20 cellular contexts compared by ENCODE assay signal in genomic region chr1:26971590-26971989, GRCh38. TPM values are rescaled to one million over a fixed set of nuclear protein-coding genes. Genes with fewer than 3 reads are reported as not detected.
DNase-seq lines count a peak whose midpoint lies in the region; ATAC-seq, FAIRE-seq and TF ChIP-seq lines count a peak whose summit lies in the region.
"Had no signal": no experiment of that assay in that cellular context is flagged by ENCODE, and none has a peak within 500 bp of the region (broad histone marks: within the 10 kb centered on the region; RNA-seq: fewer than 3 reads in every experiment).

No MANE protein-coding gene starts in this region.

- in situ Hi-C loops in HepG2 (cut with HindIII; ENCODE audit: extremely low pct_ligation_motif_present, low pct_unique_long_range_greater_than_20kb): no loop called here

- peak overlapping the region; percentile 70 for H3K4me2 ChIP-seq in HepG2 (ENCODE audit: low read depth, low read length)

- H3K36me3 ChIP-seq in HepG2 (replicated peaks in 1 of 2; ENCODE audit: control insufficient read depth in 1 of 2, insufficient read depth in 2 of 2, low read length in 2 of 2) (no peaks in the 10 kb centered on the region), right lobe of liver (no peaks in the 10 kb centered on the region), esophagus squamous epithelium (no peaks in the 10 kb centered on the region)
- H3K36me3 ChIP-seq: BE2C, HAP-1 had no signal

- no peaks in the 10 kb centered on the region for H3K9me3 ChIP-seq in HepG2 (ENCODE audit: low read length)
- H3K9me3 ChIP-seq in right lobe of liver: no peaks in the 10 kb centered on the region
- no peaks in the 10 kb centered on the region for H3K9me3 ChIP-seq in esophagus squamous epithelium
- H3K9me3 ChIP-seq: BE2C, Caco-2, HAP-1 had no signal

- intact Hi-C loops in HepG2 (cut with micrococcal nuclease; ENCODE audit: unreplicated experiment): no loop called here
- intact Hi-C loops in right lobe of liver (cut with DNase I): no loop called here
- intact Hi-C loops in esophagus squamous epithelium (cut with DNase I): no loop called here

- 20% methylated on average over 3 of the region's 3 CpGs for WGBS in HepG2 (ENCODE audit: low lambda C conversion rate)
- no CpG with 5 or more reads among the region's 3 CpGs for WGBS in right lobe of liver (ENCODE audit: insufficient coverage, low coverage, low lambda C conversion rate, missing lambda C conversion rate)
- 72 to 82% methylated on average over 2 to 3 of the region's 3 CpGs for WGBS in esophagus squamous epithelium, 2 donors

- TF ChIP-seq EP300 in HepG2 (IDR thresholded peaks at IDR 0.05; ENCODE audit: low read depth in 2 of 2, low read length in 2 of 2): no peak
- no peak for TF ChIP-seq EP300 in HepG2 (CRISPR knock-in tag; IDR thresholded peaks at IDR 0.05; ENCODE audit: borderline replicate concordance)

- peaks cover 77% of the 10 kb centered on the region for H3K4me1 ChIP-seq in HepG2 (ENCODE audit: insufficient read depth, low read length)
- H3K4me1 ChIP-seq in right lobe of liver: peaks cover 0 to 2% (median 0%) of the 10 kb centered on the region in 4 donors
- H3K4me1 ChIP-seq in esophagus squamous epithelium: peaks cover 7 to 52% (median 16%) of the 10 kb centered on the region in 3 donors
- H3K4me1 ChIP-seq: BE2C, HAP-1 had no signal

- H3K9ac ChIP-seq in HepG2 (ENCODE audit: insufficient read depth, low read depth, low read length): no peak overlapping the region

- no peaks in the 10 kb centered on the region for H3K79me2 ChIP-seq in HepG2 (ENCODE audit: insufficient read depth, low read length)

- H4K20me1 ChIP-seq in HepG2 (ENCODE audit: insufficient read depth, low read length): no peaks in the 10 kb centered on the region

- POLR2A ChIA-PET in HepG2 (lab: Yijun Ruan, JAX): interaction anchor here (1.0 to 1.3 kb wide), 6 partner anchors 20 to 71 kb away, joined by 3 to 9 read pairs (median 6); partner anchors contain the start of genes GPATCH3, NR0B2 and TRNP1

- ATAC-seq in HepG2 (no peak), right lobe of liver (no peak), GM21619 (IDR thresholded peaks at IDR 0.05; ENCODE audit: unreplicated experiment) (no peak)
- ATAC-seq: T-cell had no signal

- CTCF ChIA-PET in HepG2 (lab: Yijun Ruan, JAX; ENCODE audit: low intra/inter-chr PET ratio, low total read pairs): no interaction called here

- no peak overlapping the region for H3K27ac ChIP-seq in HepG2 (ENCODE audit: extremely low read length, insufficient read depth, low read length)
- H3K27ac ChIP-seq in right lobe of liver: no peak overlapping the region
- H3K27ac ChIP-seq in esophagus squamous epithelium: peak overlapping the region; percentile 28 to 85 (median 65)

- H3K4me3 ChIP-seq in HepG2 (replicated peaks in 1 of 3; ENCODE audit: insufficient read depth in 1 of 3, low read depth in 2 of 3, low read length in 3 of 3) (peak overlapping the region in 1 of 3 experiments; percentile 49; a peak in 1 of 6 replicates), right lobe of liver (no peak overlapping the region), esophagus squamous epithelium (no peak overlapping the region)
- H3K4me3 ChIP-seq: HAP-1 had no signal

- FAIRE-seq in HepG2 (lab: Jason Lieb, UNC): no peak

- TF ChIP-seq RAD21 in HepG2 (CRISPR knock-in tag; IDR thresholded peaks at IDR 0.05): no peak

- TF ChIP-seq CTCF in HepG2 (CRISPR knock-in tag; IDR thresholded peaks at IDR 0.05): no peak
- TF ChIP-seq CTCF in right lobe of liver (IDR thresholded peaks at IDR 0.05): no peak
- no peak for TF ChIP-seq CTCF in esophagus squamous epithelium (IDR thresholded peaks at IDR 0.05)

- H3K27me3 ChIP-seq in HepG2 (ENCODE audit: control insufficient read depth in 1 of 2, insufficient read depth in 2 of 2, low read length in 2 of 2) (0 out of 5 replicates have a peak, but pooled peaks cover 0 to 4% of the 10 kb centered on the region in 2 experiments), right lobe of liver (no peaks in the 10 kb centered on the region), esophagus squamous epithelium (peaks cover 0 to 30% (median 0%) of the 10 kb centered on the region in 4 donors)
- H3K27me3 ChIP-seq: BE2C had no signal

- TF ChIP-seq POLR2A in HepG2 (IDR thresholded peaks at IDR 0.05; ENCODE audit: insufficient read depth in 1 of 2, low read depth in 2 of 2, low read length in 2 of 2) (no peak), right lobe of liver (IDR thresholded peaks at IDR 0.05) (no peak), esophagus squamous epithelium (IDR thresholded peaks at IDR 0.05) (no peak)

- H2AFZ ChIP-seq in HepG2 (ENCODE audit: low read length): no peak overlapping the region

- no peak for DNase-seq in HepG2 (ENCODE audit: low spot score)
- no peak for DNase-seq in right lobe of liver
- no peak for DNase-seq in esophagus squamous epithelium (lab: John Stamatoyannopoulos, UW)
- no peak for DNase-seq in activated T-cell treated with anti-CD3 and anti-CD28 coated beads, Interleukin-2, amount 50 U/mL, for 48 hours
- no peak for DNase-seq in NCI-H2171 (lab: John Stamatoyannopoulos, UW)
- DNase-seq: 8988T; BE2C; CD4-positive, alpha-beta T cell; DMS79 treated with DMSO at 0.1 percent for 48 hours; KG1; NCI-H1105; NCI-H146; NCI-H2029; NCI-H345; NCI-H82; SIG-M5; T-cell had no signal

- BruUV-seq in HepG2 (replicated peaks; lab: Mats Ljungman, UMichigan): no TSS peak

RNA-seq across cellular contexts. Expression of gene KDF1, which starts 11.3 kb away (rescaled TPM):
- total RNA-seq in HepG2 (2016; rRNA removed; fragmentation: Illumina TruSeq; extraction: Trizol) (1.9 and 2.4 TPM in 2 replicates), right lobe of liver (1 to 10 TPM; 1.1 to 4.1 (median 2.5) TPM), esophagus squamous epithelium (10 to 100 TPM; 18.4 to 25.6 (median 19.6) TPM)
- 0.61 and 1.1 TPM in 2 replicates for total RNA-seq in HepG2 (2016; cell fraction: cytosol; rRNA removed; fragmentation: Illumina TruSeq; extraction: Trizol; ENCODE audit: low read depth)
- 1.6 and 2.1 TPM in 2 replicates for total RNA-seq in HepG2 (2016; cell fraction: insoluble cytoplasmic fraction; rRNA removed; fragmentation: Illumina TruSeq; extraction: Trizol)
- total RNA-seq in HepG2 (2016; cell fraction: membrane; rRNA removed; fragmentation: Illumina TruSeq; extraction: Trizol): 2.0 and 2.1 TPM in 2 replicates
- 0.75 and 1.1 TPM in 2 replicates for total RNA-seq in HepG2 (2016; cell fraction: nucleus; rRNA removed; fragmentation: Illumina TruSeq; extraction: Trizol)
- polyA plus RNA-seq in HepG2 (2011; rRNA removed): 4.9 and 7.4 TPM in 2 replicates
- polyA plus RNA-seq in HepG2 (2011; cell fraction: cytosol; rRNA removed): 4.3 and 6.8 TPM in 2 replicates
- polyA plus RNA-seq in HepG2 (2011; cell fraction: nucleus; rRNA removed): 5.9 and 7.2 TPM in 2 replicates
- 4.8 and 6.0 TPM in 2 replicates for polyA plus RNA-seq in HepG2 (2012)
- polyA plus RNA-seq in HepG2 (2016; cell fraction: cytosol; fragmentation: Illumina TruSeq; extraction: Trizol; ENCODE audit: low read depth): 0.87 and 0.94 TPM in 2 replicates
- 2.0 and 2.7 TPM in 2 replicates for polyA plus RNA-seq in HepG2 (2016; cell fraction: insoluble cytoplasmic fraction; fragmentation: Illumina TruSeq; extraction: Trizol; ENCODE audit: low read depth)
- 1.6 and 2.0 TPM in 2 replicates for polyA plus RNA-seq in HepG2 (2016; cell fraction: membrane; fragmentation: Illumina TruSeq; extraction: Trizol; ENCODE audit: low read depth)
- 2.9 and 3.3 TPM in 2 replicates for polyA plus RNA-seq in HepG2 (2016; cell fraction: nucleus; fragmentation: Illumina TruSeq; extraction: Trizol; ENCODE audit: insufficient read depth, low read depth)
- 12.8 TPM in 1 of 2 replicates, not detected in the other for polyA minus RNA-seq in HepG2 (2011; rRNA and poly(A)+ RNA removed; ENCODE audit: low replicate concordance)
- polyA minus RNA-seq in HepG2 (2011; cell fraction: cytosol; rRNA and poly(A)+ RNA removed): 4.2 and 4.4 TPM in 2 replicates
- polyA minus RNA-seq in HepG2 (2011; cell fraction: nucleus; rRNA and poly(A)+ RNA removed): 1.3 and 2.0 TPM in 2 replicates

RNA-seq across cellular contexts. Expression of gene TRNP1, which starts 21.9 kb away (rescaled TPM):
- total RNA-seq in HepG2 (2016; rRNA removed; fragmentation: Illumina TruSeq; extraction: Trizol): 35.6 and 42.0 TPM in 2 replicates
- 45.9 and 49.6 TPM in 2 replicates for total RNA-seq in HepG2 (2016; cell fraction: cytosol; rRNA removed; fragmentation: Illumina TruSeq; extraction: Trizol; ENCODE audit: low read depth)
- 32.9 and 43.5 TPM in 2 replicates for total RNA-seq in HepG2 (2016; cell fraction: insoluble cytoplasmic fraction; rRNA removed; fragmentation: Illumina TruSeq; extraction: Trizol)
- total RNA-seq in HepG2 (2016; cell fraction: membrane; rRNA removed; fragmentation: Illumina TruSeq; extraction: Trizol): 78.4 and 79.4 TPM in 2 replicates
- 20.2 and 26.8 TPM in 2 replicates for total RNA-seq in HepG2 (2016; cell fraction: nucleus; rRNA removed; fragmentation: Illumina TruSeq; extraction: Trizol)
- polyA plus RNA-seq in HepG2 (2011; rRNA removed): 158 and 166 TPM in 2 replicates
- 196 and 254 TPM in 2 replicates for polyA plus RNA-seq in HepG2 (2011; cell fraction: cytosol; rRNA removed)
- 52.2 and 66.1 TPM in 2 replicates for polyA plus RNA-seq in HepG2 (2011; cell fraction: nucleus; rRNA removed)
- polyA plus RNA-seq in HepG2 (2012): 56.7 and 66.7 TPM in 2 replicates
- polyA plus RNA-seq in HepG2 (2016; cell fraction: cytosol; fragmentation: Illumina TruSeq; extraction: Trizol; ENCODE audit: low read depth): 79.2 and 85.4 TPM in 2 replicates
- 57.7 and 57.9 TPM in 2 replicates for polyA plus RNA-seq in HepG2 (2016; cell fraction: insoluble cytoplasmic fraction; fragmentation: Illumina TruSeq; extraction: Trizol; ENCODE audit: low read depth)
- 101 and 110 TPM in 2 replicates for polyA plus RNA-seq in HepG2 (2016; cell fraction: membrane; fragmentation: Illumina TruSeq; extraction: Trizol; ENCODE audit: low read depth)
- 41.5 and 46.3 TPM in 2 replicates for polyA plus RNA-seq in HepG2 (2016; cell fraction: nucleus; fragmentation: Illumina TruSeq; extraction: Trizol; ENCODE audit: insufficient read depth, low read depth)
- polyA minus RNA-seq in HepG2 (2011; rRNA and poly(A)+ RNA removed; ENCODE audit: low replicate concordance): 0.21 and 97.7 TPM in 2 replicates
- 44.5 and 48.8 TPM in 2 replicates for polyA minus RNA-seq in HepG2 (2011; cell fraction: cytosol; rRNA and poly(A)+ RNA removed)
- polyA minus RNA-seq in HepG2 (2011; cell fraction: nucleus; rRNA and poly(A)+ RNA removed): 41.1 and 55.3 TPM in 2 replicates
- 10 to 100 TPM in 2 of 6 experiments, 1 to 10 TPM in 4; 2.0 to 24.8 (median 6.7) TPM for total RNA-seq in right lobe of liver
- total RNA-seq in esophagus squamous epithelium: 100 to 1,000 TPM in 1 of 4 donors, 10 to 100 TPM in 3; 26.9 to 208 (median 64.5) TPM

RNA-seq across cellular contexts. Expression of gene TENT5B, which starts 41.1 kb away (rescaled TPM):
- total RNA-seq in HepG2 (2016; rRNA removed; fragmentation: Illumina TruSeq; extraction: Trizol) (0.62 and 0.88 TPM in 2 replicates), right lobe of liver (under 1 TPM in 4 of 6 experiments, not detected in 2; 0.11 to 0.49 (median 0.29) TPM), esophagus squamous epithelium (100 to 1,000 TPM in 3 of 4 donors, 10 to 100 TPM in 1; 76.9 to 263 (median 112) TPM)
- 0.35 and 0.40 TPM in 2 replicates for total RNA-seq in HepG2 (2016; cell fraction: cytosol; rRNA removed; fragmentation: Illumina TruSeq; extraction: Trizol; ENCODE audit: low read depth)
- 0.42 and 0.65 TPM in 2 replicates for total RNA-seq in HepG2 (2016; cell fraction: insoluble cytoplasmic fraction; rRNA removed; fragmentation: Illumina TruSeq; extraction: Trizol)
- total RNA-seq in HepG2 (2016; cell fraction: membrane; rRNA removed; fragmentation: Illumina TruSeq; extraction: Trizol): 0.52 and 0.53 TPM in 2 replicates
- total RNA-seq in HepG2 (2016; cell fraction: nucleus; rRNA removed; fragmentation: Illumina TruSeq; extraction: Trizol): 0.38 and 0.71 TPM in 2 replicates
- 0.13 and 0.22 TPM in 2 replicates for polyA plus RNA-seq in HepG2 (2011; rRNA removed)
- 0.13 and 0.24 TPM in 2 replicates for polyA plus RNA-seq in HepG2 (2011; cell fraction: cytosol; rRNA removed)
- 0.12 and 0.23 TPM in 2 replicates for polyA plus RNA-seq in HepG2 (2011; cell fraction: nucleus; rRNA removed)
- polyA plus RNA-seq in HepG2 (2012): 0.16 TPM in 1 of 2 replicates, not detected in the other
- 0.12 and 0.17 TPM in 2 replicates for polyA plus RNA-seq in HepG2 (2016; cell fraction: cytosol; fragmentation: Illumina TruSeq; extraction: Trizol; ENCODE audit: low read depth)
- 0.46 and 0.58 TPM in 2 replicates for polyA plus RNA-seq in HepG2 (2016; cell fraction: insoluble cytoplasmic fraction; fragmentation: Illumina TruSeq; extraction: Trizol; ENCODE audit: low read depth)
- polyA plus RNA-seq in HepG2 (2016; cell fraction: membrane; fragmentation: Illumina TruSeq; extraction: Trizol; ENCODE audit: low read depth): 0.20 and 0.32 TPM in 2 replicates
- 0.37 and 0.77 TPM in 2 replicates for polyA plus RNA-seq in HepG2 (2016; cell fraction: nucleus; fragmentation: Illumina TruSeq; extraction: Trizol; ENCODE audit: insufficient read depth, low read depth)
- 0.96 and 5.4 TPM in 2 replicates for polyA minus RNA-seq in HepG2 (2011; rRNA and poly(A)+ RNA removed; ENCODE audit: low replicate concordance)
- polyA minus RNA-seq in HepG2 (2011; cell fraction: cytosol; rRNA and poly(A)+ RNA removed): not detected in 2 replicates
- polyA minus RNA-seq in HepG2 (2011; cell fraction: nucleus; rRNA and poly(A)+ RNA removed): 0.37 and 0.39 TPM in 2 replicates
- total RNA-seq: CD4-positive, alpha-beta T cell had no signal

RNA-seq across cellular contexts. Expression of gene NUDC, which starts 50.0 kb away (rescaled TPM):
- total RNA-seq in HepG2 (2016; rRNA removed; fragmentation: Illumina TruSeq; extraction: Trizol) (104 and 126 TPM in 2 replicates), right lobe of liver (10 to 100 TPM; 40.9 to 60.8 (median 48.4) TPM), esophagus squamous epithelium (10 to 100 TPM; 45.2 to 50.3 (median 46.1) TPM)
- total RNA-seq in HepG2 (2016; cell fraction: cytosol; rRNA removed; fragmentation: Illumina TruSeq; extraction: Trizol; ENCODE audit: low read depth): 35.7 TPM in 2 replicates
- total RNA-seq in HepG2 (2016; cell fraction: insoluble cytoplasmic fraction; rRNA removed; fragmentation: Illumina TruSeq; extraction: Trizol): 105 and 106 TPM in 2 replicates
- total RNA-seq in HepG2 (2016; cell fraction: membrane; rRNA removed; fragmentation: Illumina TruSeq; extraction: Trizol): 36.4 and 37.7 TPM in 2 replicates
- total RNA-seq in HepG2 (2016; cell fraction: nucleus; rRNA removed; fragmentation: Illumina TruSeq; extraction: Trizol): 45.3 and 49.3 TPM in 2 replicates
- polyA plus RNA-seq in HepG2 (2011; rRNA removed): 34.7 and 41.0 TPM in 2 replicates
- polyA plus RNA-seq in HepG2 (2011; cell fraction: cytosol; rRNA removed): 35.9 and 39.4 TPM in 2 replicates
- 28.6 and 31.4 TPM in 2 replicates for polyA plus RNA-seq in HepG2 (2011; cell fraction: nucleus; rRNA removed)
- 88.2 and 90.3 TPM in 2 replicates for polyA plus RNA-seq in HepG2 (2012)
- 25.8 and 26.9 TPM in 2 replicates for polyA plus RNA-seq in HepG2 (2016; cell fraction: cytosol; fragmentation: Illumina TruSeq; extraction: Trizol; ENCODE audit: low read depth)
- polyA plus RNA-seq in HepG2 (2016; cell fraction: insoluble cytoplasmic fraction; fragmentation: Illumina TruSeq; extraction: Trizol; ENCODE audit: low read depth): 192 and 219 TPM in 2 replicates
- 34.2 and 35.5 TPM in 2 replicates for polyA plus RNA-seq in HepG2 (2016; cell fraction: membrane; fragmentation: Illumina TruSeq; extraction: Trizol; ENCODE audit: low read depth)
- 129 and 135 TPM in 2 replicates for polyA plus RNA-seq in HepG2 (2016; cell fraction: nucleus; fragmentation: Illumina TruSeq; extraction: Trizol; ENCODE audit: insufficient read depth, low read depth)
- polyA minus RNA-seq in HepG2 (2011; rRNA and poly(A)+ RNA removed; ENCODE audit: low replicate concordance): 24.1 and 33.6 TPM in 2 replicates
- 34.1 and 35.1 TPM in 2 replicates for polyA minus RNA-seq in HepG2 (2011; cell fraction: cytosol; rRNA and poly(A)+ RNA removed)
- 20.3 and 24.9 TPM in 2 replicates for polyA minus RNA-seq in HepG2 (2011; cell fraction: nucleus; rRNA and poly(A)+ RNA removed)

RNA-seq across cellular contexts. Expression of gene NR0B2, which starts 57.8 kb away (rescaled TPM):
- total RNA-seq in HepG2 (2016; rRNA removed; fragmentation: Illumina TruSeq; extraction: Trizol) (71.6 and 72.5 TPM in 2 replicates), right lobe of liver (10 to 100 TPM; 25.6 to 69.6 (median 43.0) TPM), esophagus squamous epithelium (not detected)
- 32.2 and 34.7 TPM in 2 replicates for total RNA-seq in HepG2 (2016; cell fraction: cytosol; rRNA removed; fragmentation: Illumina TruSeq; extraction: Trizol; ENCODE audit: low read depth)
- total RNA-seq in HepG2 (2016; cell fraction: insoluble cytoplasmic fraction; rRNA removed; fragmentation: Illumina TruSeq; extraction: Trizol): 72.9 and 77.8 TPM in 2 replicates
- total RNA-seq in HepG2 (2016; cell fraction: membrane; rRNA removed; fragmentation: Illumina TruSeq; extraction: Trizol): 42.2 and 44.8 TPM in 2 replicates
- 49.1 and 51.4 TPM in 2 replicates for total RNA-seq in HepG2 (2016; cell fraction: nucleus; rRNA removed; fragmentation: Illumina TruSeq; extraction: Trizol)
- polyA plus RNA-seq in HepG2 (2011; rRNA removed): 133 and 203 TPM in 2 replicates
- polyA plus RNA-seq in HepG2 (2011; cell fraction: cytosol; rRNA removed): 120 and 167 TPM in 2 replicates
- polyA plus RNA-seq in HepG2 (2011; cell fraction: nucleus; rRNA removed): 160 and 185 TPM in 2 replicates
- 94.7 and 125 TPM in 2 replicates for polyA plus RNA-seq in HepG2 (2012)
- 14.5 and 14.6 TPM in 2 replicates for polyA plus RNA-seq in HepG2 (2016; cell fraction: cytosol; fragmentation: Illumina TruSeq; extraction: Trizol; ENCODE audit: low read depth)
- 86.2 and 93.6 TPM in 2 replicates for polyA plus RNA-seq in HepG2 (2016; cell fraction: insoluble cytoplasmic fraction; fragmentation: Illumina TruSeq; extraction: Trizol; ENCODE audit: low read depth)
- polyA plus RNA-seq in HepG2 (2016; cell fraction: membrane; fragmentation: Illumina TruSeq; extraction: Trizol; ENCODE audit: low read depth): 17.4 and 19.6 TPM in 2 replicates
- 81.0 and 96.9 TPM in 2 replicates for polyA plus RNA-seq in HepG2 (2016; cell fraction: nucleus; fragmentation: Illumina TruSeq; extraction: Trizol; ENCODE audit: insufficient read depth, low read depth)
- polyA minus RNA-seq in HepG2 (2011; rRNA and poly(A)+ RNA removed; ENCODE audit: low replicate concordance): 0.21 and 413 TPM in 2 replicates
- polyA minus RNA-seq in HepG2 (2011; cell fraction: cytosol; rRNA and poly(A)+ RNA removed): 175 and 182 TPM in 2 replicates
- polyA minus RNA-seq in HepG2 (2011; cell fraction: nucleus; rRNA and poly(A)+ RNA removed): 42.6 and 49.5 TPM in 2 replicates
- total RNA-seq: CD4-positive, alpha-beta T cell; T-cell had no signal

Comparison
In these comparisons a context has a peak if more than half of its experiments do, and no peak if none do; other contexts are left out.
1. H3K27ac ChIP-seq: peak in esophagus squamous epithelium (4 of 4); none in HepG2 (single experiment) and right lobe of liver (0 of 3).
2. RNA of gene TENT5B, which starts 41.1 kb away (total RNA-seq): 76.9 to 263 TPM in esophagus squamous epithelium; 0.35 to 0.88 TPM in HepG2 and 0.11 to 0.49 TPM in right lobe of liver; every median in the first group is over 10 times any median in the second.